In the genomic region with DNA sequence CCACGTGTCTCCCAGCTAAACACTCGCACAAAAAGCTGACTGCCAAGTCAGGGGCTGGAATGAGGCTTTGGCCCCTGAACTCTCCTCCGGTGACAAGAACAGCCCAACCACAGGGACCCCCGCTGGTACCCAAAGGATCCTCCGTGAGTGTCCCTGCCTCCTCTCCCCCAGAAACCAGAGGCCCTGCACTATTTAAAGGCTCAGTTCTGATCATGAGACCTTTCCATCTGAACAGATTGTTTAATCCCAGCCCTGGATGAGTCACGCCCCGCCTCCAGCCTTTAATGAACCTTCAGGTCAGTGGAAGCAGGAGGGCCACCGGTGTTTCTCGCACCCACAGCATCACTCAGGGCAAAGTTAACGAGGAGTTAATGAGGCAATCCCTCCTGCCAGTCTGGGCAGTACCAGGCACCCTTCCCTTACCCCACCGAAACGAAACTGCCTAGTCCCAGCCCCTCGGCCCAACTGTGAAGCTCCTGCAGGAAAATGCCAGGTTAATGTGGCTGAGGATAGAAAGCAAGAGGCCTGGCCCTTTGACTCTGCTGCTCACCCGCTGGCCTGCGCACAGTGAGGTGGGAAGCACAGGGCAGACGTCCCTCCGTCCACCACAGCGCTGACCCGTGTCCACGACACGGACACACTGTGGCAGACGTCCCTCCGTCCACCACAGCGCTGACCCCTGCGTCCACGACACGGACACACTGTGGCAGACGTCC, we compare ENCODE assay signal across 10 cellular contexts. TPM values are rescaled to one million over a fixed set of nuclear protein-coding genes. Genes with fewer than 3 reads are reported as not detected.
DNase-seq lines count a peak whose midpoint lies in the region; ATAC-seq and TF ChIP-seq lines count a peak whose summit lies in the region.
"Had no signal": no experiment of that assay in that cellular context is flagged by ENCODE, and none has a peak within 500 bp of the region (broad histone marks: within the 10 kb centered on the region; RNA-seq: fewer than 3 reads in every experiment).

No MANE protein-coding gene starts in this region.

- peak overlapping the region; percentile 50 for H3K27ac Mint-ChIP-seq in osteocyte (ENCODE audit: unreplicated experiment)
- no peak overlapping the region for H3K27ac Mint-ChIP-seq in stimulated activated memory B cell treated with anti-CD40 and anti-IgM and Interleukin-4, amounts not matched to agents 10 μg/mL and 1 μg/mL and 100 μg/mL, for 72 hours
- H3K27ac Mint-ChIP-seq: natural killer cell treated with Interleukin-12 subunit alpha and Interleukin-12 subunit beta and Interleukin-15 and Interleukin-18, amount 100 ng/mL, for 72 hours had no signal

- no peaks in the 10 kb centered on the region for H3K36me3 ChIP-seq in adipocyte (ENCODE audit: control insufficient read depth, insufficient read depth, low read length, severe bottlenecking)

- H3K4me1 ChIP-seq in adipocyte (ENCODE audit: control insufficient read depth, insufficient read depth, low read length), result peaks cover 26% of the 10 kb centered on the region

- H3K4me3 ChIP-seq in AG10803 (ENCODE audit: low read length) (no peak overlapping the region), adipocyte (ENCODE audit: low read length) (no peak overlapping the region), fibroblast of the aortic adventitia (ENCODE audit: low read depth, low read length) (no peak overlapping the region)

- no peak for ATAC-seq in stimulated activated memory B cell treated with anti-CD40 and anti-IgM and Interleukin-4, amounts not matched to agents 10 μg/mL and 1 μg/mL and 100 μg/mL, for 72 hours
- ATAC-seq in GM18498 (IDR thresholded peaks at IDR 0.05; ENCODE audit: unreplicated experiment), result no peak
- no peak for ATAC-seq in GM18520 (IDR thresholded peaks at IDR 0.05; ENCODE audit: unreplicated experiment)
- ATAC-seq: HCT116; natural killer cell treated with Interleukin-12 subunit alpha and Interleukin-12 subunit beta and Interleukin-15 and Interleukin-18, amount 100 ng/mL, for 72 hours had no signal

- H3K27me3 ChIP-seq in adipocyte (replicated peaks; ENCODE audit: control insufficient read depth, insufficient read depth, low read length), result no peaks in the 10 kb centered on the region

- no peak overlapping the region for H3K4me3 Mint-ChIP-seq in osteocyte (ENCODE audit: unreplicated experiment)
- no peak overlapping the region for H3K4me3 Mint-ChIP-seq in stimulated activated memory B cell treated with anti-CD40 and anti-IgM and Interleukin-4, amounts not matched to agents 10 μg/mL and 1 μg/mL and 100 μg/mL, for 72 hours
- H3K4me3 Mint-ChIP-seq: natural killer cell treated with Interleukin-12 subunit alpha and Interleukin-12 subunit beta and Interleukin-15 and Interleukin-18, amount 100 ng/mL, for 72 hours had no signal

- H3K36me3 Mint-ChIP-seq in osteocyte (ENCODE audit: unreplicated experiment), result peaks cover 7% of the 10 kb centered on the region
- H3K36me3 Mint-ChIP-seq in stimulated activated memory B cell treated with anti-CD40 and anti-IgM and Interleukin-4, amounts not matched to agents 10 μg/mL and 1 μg/mL and 100 μg/mL, for 72 hours, result peaks cover 11% of the 10 kb centered on the region
- H3K36me3 Mint-ChIP-seq: natural killer cell treated with Interleukin-12 subunit alpha and Interleukin-12 subunit beta and Interleukin-15 and Interleukin-18, amount 100 ng/mL, for 72 hours had no signal

- H3K9me3 Mint-ChIP-seq in osteocyte (ENCODE audit: unreplicated experiment), result no peaks in the 10 kb centered on the region
- H3K9me3 Mint-ChIP-seq in stimulated activated memory B cell treated with anti-CD40 and anti-IgM and Interleukin-4, amounts not matched to agents 10 μg/mL and 1 μg/mL and 100 μg/mL, for 72 hours, result no peaks in the 10 kb centered on the region
- H3K9me3 Mint-ChIP-seq: natural killer cell treated with Interleukin-12 subunit alpha and Interleukin-12 subunit beta and Interleukin-15 and Interleukin-18, amount 100 ng/mL, for 72 hours had no signal

- H3K9me3 ChIP-seq in adipocyte (ENCODE audit: control insufficient read depth, low read length), result no peaks in the 10 kb centered on the region

- TF ChIP-seq CTCF in AG10803 (conservative IDR thresholded peaks at IDR 0.05; ENCODE audit: low read length) (no peak), fibroblast of the aortic adventitia (IDR thresholded peaks at IDR 0.05; ENCODE audit: insufficient read depth, low read length) (no peak), osteocyte (IDR thresholded peaks at IDR 0.05) (no peak)

- DNase-seq in AG10803 (ENCODE audit: low read depth) (peak; percentile 62), adipocyte (ENCODE audit: low read depth) (peak; percentile 37), fibroblast of the aortic adventitia (ENCODE audit: low read depth) (peak; percentile 58), osteocyte (ENCODE audit: extremely low spot score, unreplicated experiment) (no peak)
- no peak for DNase-seq in effector CD8-positive, alpha-beta T cell (lab: John Stamatoyannopoulos, UW)

- H3K9ac ChIP-seq in adipocyte (ENCODE audit: low read length), result peak overlapping the region; percentile 57

- no peaks in the 10 kb centered on the region for H3K27me3 Mint-ChIP-seq in osteocyte (ENCODE audit: unreplicated experiment)
- no peaks in the 10 kb centered on the region for H3K27me3 Mint-ChIP-seq in stimulated activated memory B cell treated with anti-CD40 and anti-IgM and Interleukin-4, amounts not matched to agents 10 μg/mL and 1 μg/mL and 100 μg/mL, for 72 hours
- H3K27me3 Mint-ChIP-seq: natural killer cell treated with Interleukin-12 subunit alpha and Interleukin-12 subunit beta and Interleukin-15 and Interleukin-18, amount 100 ng/mL, for 72 hours had no signal

- H3K4me1 Mint-ChIP-seq in osteocyte (ENCODE audit: unreplicated experiment), result peaks cover 18% of the 10 kb centered on the region
- peaks cover 24% of the 10 kb centered on the region for H3K4me1 Mint-ChIP-seq in stimulated activated memory B cell treated with anti-CD40 and anti-IgM and Interleukin-4, amounts not matched to agents 10 μg/mL and 1 μg/mL and 100 μg/mL, for 72 hours

RNA-seq across cellular contexts. Expression of gene TIMM22, which starts 32.4 kb away (rescaled TPM):
- total RNA-seq in fibroblast of the aortic adventitia (ENCODE audit: low replicate concordance) (8.7 and 15.8 TPM in 2 replicates), osteocyte (12.6 and 12.8 TPM in 2 replicates)

RNA-seq across cellular contexts. Expression of gene NXN, which starts 49.8 kb away (rescaled TPM):
- total RNA-seq in fibroblast of the aortic adventitia (ENCODE audit: low replicate concordance) (5.1 and 18.1 TPM in 2 replicates), osteocyte (123 and 131 TPM in 2 replicates)

Comparison
In these comparisons a context has a peak if more than half of its experiments do, and no peak if none do; other contexts are left out.
1. DNase-seq: peak in AG10803 (single experiment), adipocyte (single experiment) and fibroblast of the aortic adventitia (single experiment); none in osteocyte (single experiment) and effector CD8-positive, alpha-beta T cell (single experiment).